23 cellular contexts compared by ENCODE assay signal in the genomic region with DNA sequence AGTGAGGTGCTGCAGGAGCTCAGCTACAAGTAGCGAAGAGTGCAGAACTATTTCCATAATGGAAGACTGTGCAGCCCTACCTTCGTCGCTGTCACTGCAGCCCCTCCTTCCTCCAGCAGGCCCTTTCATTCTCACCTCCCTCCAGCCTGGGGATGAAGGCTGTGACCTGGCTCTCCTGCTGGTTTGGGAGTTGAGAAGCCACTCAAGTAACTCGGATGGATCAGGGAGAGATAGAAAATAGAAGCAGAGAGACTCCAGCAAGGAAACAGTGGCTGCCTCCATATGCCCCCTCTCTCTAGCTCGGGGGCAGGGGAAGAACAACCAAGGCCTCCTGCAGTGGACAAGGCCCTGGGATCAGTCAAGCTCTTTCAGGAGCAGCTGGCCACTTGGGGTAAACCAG. TPM values are rescaled to one million over a fixed set of nuclear protein-coding genes. Genes with fewer than 3 reads are reported as not detected.
DNase-seq lines count a peak whose midpoint lies in the region; ATAC-seq and TF ChIP-seq lines count a peak whose summit lies in the region.
"Had no signal": no experiment of that assay in that cellular context is flagged by ENCODE, and none has a peak within 500 bp of the region (broad histone marks: within the 10 kb centered on the region; RNA-seq: fewer than 3 reads in every experiment).

No MANE protein-coding gene starts in this region.

- H3K27ac ChIP-seq in left ventricle myocardium inferior (replicated peaks) = peak overlapping the region; percentile 57
- H3K27ac ChIP-seq: GM23248, SK-N-MC had no signal

- no peaks in the 10 kb centered on the region for H3K36me3 Mint-ChIP-seq in chondrocyte (ENCODE audit: low read depth)
- H3K36me3 Mint-ChIP-seq in progenitor cell of endocrine pancreas (ENCODE audit: insufficient read depth) = no peaks in the 10 kb centered on the region
- H3K36me3 Mint-ChIP-seq: CD4-positive, alpha-beta memory T cell had no signal

- H3K36me3 ChIP-seq in left ventricle myocardium inferior = no peaks in the 10 kb centered on the region

- peaks cover 5% of the 10 kb centered on the region for H3K4me1 Mint-ChIP-seq in chondrocyte (ENCODE audit: low read depth)
- H3K4me1 Mint-ChIP-seq in progenitor cell of endocrine pancreas (ENCODE audit: low read depth) = peaks cover 15% of the 10 kb centered on the region

- intact Hi-C loops in left ventricle myocardium inferior (cut with micrococcal nuclease) (no loop called here), Right ventricle myocardium inferior (cut with DNase I) (no loop called here)

- no peaks in the 10 kb centered on the region for H3K27me3 Mint-ChIP-seq in chondrocyte (ENCODE audit: low read depth)
- H3K27me3 Mint-ChIP-seq in progenitor cell of endocrine pancreas = no peaks in the 10 kb centered on the region
- H3K27me3 Mint-ChIP-seq: CD4-positive, alpha-beta memory T cell had no signal

- H3K27ac Mint-ChIP-seq in chondrocyte (ENCODE audit: unreplicated experiment) (no peak overlapping the region), progenitor cell of endocrine pancreas (peak overlapping the region; percentile 59)

- no peak for DNase-seq in left ventricle myocardium inferior
- no peak for DNase-seq in Right ventricle myocardium inferior (ENCODE audit: missing footprints)
- peak; percentile 15 for DNase-seq in chondrocyte (ENCODE audit: low spot score)
- DNase-seq in progenitor cell of endocrine pancreas (ENCODE audit: low spot score, unreplicated experiment) = no peak
- DNase-seq in HUDEP-2 (lab: John Stamatoyannopoulos, UW; ENCODE audit: unreplicated experiment in 76 of 76) = no peak
- DNase-seq in hippocampal formation (lab: John Stamatoyannopoulos, UW) = no peak
- DNase-seq: Caco-2; CD4-positive, alpha-beta memory T cell; GDM1; H9; KG1; MM.1S; NCI-H1048; NCI-H1694; NCI-H2227 treated with DMSO at 0.1 percent for 48 hours; NCI-H526 treated with DMSO at 0.1 percent for 48 hours; RPMI8226; SIG-M5 had no signal

- H3K4me3 ChIP-seq in left ventricle myocardium inferior = no peak overlapping the region
- H3K4me3 ChIP-seq: GM12878, GM23248, SK-N-MC had no signal

- peaks cover 40% of the 10 kb centered on the region for H3K4me1 ChIP-seq in left ventricle myocardium inferior

- H3K9me3 Mint-ChIP-seq in chondrocyte (ENCODE audit: low read depth) (no peaks in the 10 kb centered on the region), progenitor cell of endocrine pancreas (ENCODE audit: low read depth) (no peaks in the 10 kb centered on the region)
- H3K9me3 Mint-ChIP-seq: CD4-positive, alpha-beta memory T cell; H9 had no signal

- TF ChIP-seq CTCF in left ventricle myocardium inferior (IDR thresholded peaks at IDR 0.05; ENCODE audit: borderline replicate concordance) (no peak), chondrocyte (IDR thresholded peaks at IDR 0.05) (no peak), progenitor cell of endocrine pancreas (IDR thresholded peaks at IDR 0.05; ENCODE audit: unreplicated experiment) (no peak)

- ATAC-seq in Right ventricle myocardium inferior (no peak), HG02571 (IDR thresholded peaks at IDR 0.05; ENCODE audit: unreplicated experiment) (no peak)
- ATAC-seq: GM12878 had no signal

- H3K4me3 Mint-ChIP-seq in chondrocyte (ENCODE audit: unreplicated experiment) (no peak overlapping the region), progenitor cell of endocrine pancreas (ENCODE audit: low read depth) (no peak overlapping the region)
- H3K4me3 Mint-ChIP-seq: CD4-positive, alpha-beta memory T cell; H9 had no signal

- no peaks in the 10 kb centered on the region for H3K27me3 ChIP-seq in left ventricle myocardium inferior (ENCODE audit: low read depth)

- H3K9me3 ChIP-seq in left ventricle myocardium inferior (replicated peaks) = no peaks in the 10 kb centered on the region
- H3K9me3 ChIP-seq: Caco-2 had no signal

RNA-seq across cellular contexts. Expression of a gene that starts 37.4 kb away (rescaled TPM):
- total RNA-seq in left ventricle myocardium inferior (not detected), Right ventricle myocardium inferior (not detected), chondrocyte (not detected in 3 replicates), progenitor cell of endocrine pancreas (not detected in 2 replicates)
- total RNA-seq: Caco-2; CD4-positive, alpha-beta memory T cell; GM12878; GM23248; H9; NCI-H460 had no signal
